In the genomic region with DNA sequence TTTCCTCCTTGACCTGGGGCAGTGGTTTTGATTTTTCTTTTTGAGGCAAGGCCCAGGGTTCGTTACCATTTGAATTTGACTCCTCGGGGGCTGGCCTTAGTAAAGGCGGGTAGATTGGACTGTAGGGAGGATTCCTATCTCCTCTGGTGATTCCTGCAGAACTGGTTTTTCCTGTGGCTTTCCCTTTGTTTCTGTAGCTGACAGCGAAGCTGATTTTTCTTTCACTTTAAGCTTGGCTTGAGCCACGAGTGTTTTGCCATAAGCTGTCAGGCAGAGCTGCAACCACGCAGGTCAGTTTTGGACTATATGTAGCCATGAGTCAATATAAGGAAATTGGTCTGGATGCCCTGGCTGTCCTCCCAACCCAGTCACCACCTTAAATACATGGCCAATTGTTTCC, we compare ENCODE assay signal across 1 cellular context.
TF ChIP-seq lines count a peak whose summit lies in the region.

No MANE protein-coding gene starts in this region.

TF ChIP-seq in WTC11, 78 proteins besides CTCF, POLR2A, EP300 and RAD21 (continued from another document):
- no peak for TF ChIP-seq ZNF219 (CRISPR knock-in tag; IDR thresholded peaks at IDR 0.05; ENCODE audit: borderline replicate concordance)
